Comparison of ENCODE assay signal across 8 cellular contexts in the genomic region with DNA sequence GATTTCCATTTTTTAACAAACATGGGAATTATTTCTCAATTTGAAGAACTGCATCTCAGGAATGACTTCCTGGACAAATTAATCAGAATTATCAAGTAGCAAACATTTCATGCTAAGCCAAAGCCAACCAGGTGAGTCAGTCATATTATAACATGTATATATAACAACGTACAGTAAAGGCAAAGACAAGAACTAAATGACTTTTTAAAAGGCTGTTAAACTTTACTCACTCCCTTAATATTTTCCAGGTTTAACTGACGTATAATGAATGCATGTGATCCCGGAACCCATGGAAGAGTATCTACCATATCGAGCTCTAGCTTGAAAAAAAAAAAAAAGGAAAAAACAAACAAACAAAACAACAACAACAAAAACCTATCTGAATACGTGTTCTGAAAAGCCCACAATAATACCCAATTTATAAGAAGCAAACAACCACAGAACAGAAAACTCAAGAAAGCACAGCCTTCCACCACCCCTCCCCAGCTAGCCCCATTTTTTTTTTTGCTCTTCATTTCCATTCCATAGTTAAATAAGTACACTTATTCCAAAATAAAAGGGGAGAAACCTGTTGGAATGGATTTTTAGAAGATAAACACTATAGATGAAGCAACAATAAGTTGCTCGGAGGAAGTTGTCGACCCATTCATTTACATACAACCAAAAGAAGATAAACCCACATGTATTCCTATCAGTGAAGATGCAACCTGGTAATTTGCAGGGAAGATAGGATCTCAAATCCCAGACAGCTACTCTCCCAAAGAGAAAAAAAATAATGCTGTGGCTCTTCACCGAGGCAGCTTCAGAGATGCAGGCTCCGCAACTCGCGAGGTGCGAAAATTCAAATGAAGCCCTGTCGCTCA. TPM values are rescaled to one million over a fixed set of nuclear protein-coding genes. Genes with fewer than 3 reads are reported as not detected.
DNase-seq lines count a peak whose midpoint lies in the region; ATAC-seq and TF ChIP-seq lines count a peak whose summit lies in the region.

No MANE protein-coding gene starts in this region.

- H3K36me3 ChIP-seq in BE2C (no peaks in the 10 kb centered on the region), adipocyte (ENCODE audit: control insufficient read depth, insufficient read depth, low read length, severe bottlenecking) (no peaks in the 10 kb centered on the region), tibial artery (no peaks in the 10 kb centered on the region)

- H3K9me3 ChIP-seq in BE2C (no peaks in the 10 kb centered on the region), adipocyte (ENCODE audit: control insufficient read depth, low read length) (no peaks in the 10 kb centered on the region), tibial artery (no peaks in the 10 kb centered on the region)

- no peak for TF ChIP-seq CTCF in BE2C (IDR thresholded peaks at IDR 0.05; ENCODE audit: low read depth, low read length)
- no peak for TF ChIP-seq CTCF in tibial artery (IDR thresholded peaks at IDR 0.05)

- intact Hi-C loops in tibial artery (cut with DNase I; ENCODE audit: low total_unique reads) = loop anchor here (5.0 to 10.0 kb wide), 3 partner anchors 74 to 291 kb away; a partner anchor contains a TSS

- no peak for DNase-seq in BE2C
- DNase-seq in adipocyte (ENCODE audit: low read depth) = peak; percentile 46
- DNase-seq in kidney tubule cell (ENCODE audit: low spot score) = peak; percentile 39
- DNase-seq in tibial artery = no peak
- no peak for DNase-seq in NCI-H748 (lab: John Stamatoyannopoulos, UW; ENCODE audit: unreplicated experiment)

- H3K27me3 ChIP-seq in BE2C (no peaks in the 10 kb centered on the region), adipocyte (replicated peaks; ENCODE audit: control insufficient read depth, insufficient read depth, low read length) (no peaks in the 10 kb centered on the region), tibial artery (no peaks in the 10 kb centered on the region)

- ATAC-seq in HG02938 (IDR thresholded peaks at IDR 0.05; ENCODE audit: unreplicated experiment) (peak; percentile 51), HG03378 (IDR thresholded peaks at IDR 0.05; ENCODE audit: unreplicated experiment) (no peak), GM21360 (IDR thresholded peaks at IDR 0.05; ENCODE audit: unreplicated experiment) (no peak)

- peak overlapping the region; percentile 96 for H3K9ac ChIP-seq in adipocyte (ENCODE audit: low read length)

- peaks cover 3% of the 10 kb centered on the region for H3K4me1 ChIP-seq in BE2C
- peaks cover 24% of the 10 kb centered on the region for H3K4me1 ChIP-seq in adipocyte (ENCODE audit: control insufficient read depth, insufficient read depth, low read length)
- H3K4me1 ChIP-seq in tibial artery = peaks cover 0 to 30% (median 10%) of the 10 kb centered on the region in 4 donors

- peak overlapping the region; percentile 83 to 92 for H3K27ac ChIP-seq in tibial artery

- H3K4me3 ChIP-seq in BE2C (ENCODE audit: low read depth, low read length) (peak overlapping the region; percentile 98), adipocyte (ENCODE audit: low read length) (peak overlapping the region; percentile 91), tibial artery (peak overlapping the region; percentile 57 to 68)

RNA-seq across cellular contexts. Expression of a gene that starts 0.5 kb away (rescaled TPM):
- polyA plus RNA-seq in BE2C (2012; ENCODE audit: insufficient read depth, insufficient read length, low read depth) = 6.5 TPM

Comparison
In these comparisons a context has a peak if more than half of its experiments do, and no peak if none do; other contexts are left out.
1. DNase-seq: peak in adipocyte (single experiment) and kidney tubule cell (single experiment); none in BE2C (single experiment), tibial artery (0 of 2) and NCI-H748 (single experiment).
2. Peak in every context shown above with its lines, with median percentiles within 50 percentile points of each other: H3K4me3 ChIP-seq.